In the genomic region with DNA sequence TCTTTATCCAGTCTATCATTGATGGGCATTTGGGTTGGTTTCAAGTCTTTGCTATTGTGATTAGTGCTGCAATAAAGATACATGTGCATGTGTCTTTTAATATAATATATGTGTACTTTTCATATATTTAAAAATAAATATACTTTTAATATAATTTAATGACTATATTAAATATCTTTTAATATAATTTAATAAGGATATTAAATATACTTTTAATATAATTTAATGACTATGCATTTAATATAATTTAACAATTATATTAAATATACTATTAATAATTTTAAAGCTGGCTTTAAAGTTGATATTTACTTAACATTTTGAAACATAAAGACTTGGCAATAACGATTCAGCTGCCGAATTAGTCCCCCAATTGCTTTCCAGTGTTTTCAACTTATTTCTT, we compare ENCODE assay signal across 42 cellular contexts. TPM values are rescaled to one million over a fixed set of nuclear protein-coding genes. Genes with fewer than 3 reads are reported as not detected.
"Had no signal": no experiment of that assay in that cellular context is flagged by ENCODE, and none has a peak within 500 bp of the region (broad histone marks: within the 10 kb centered on the region; RNA-seq: fewer than 3 reads in every experiment).

No MANE protein-coding gene starts in this region.

- H3K4me3 Mint-ChIP-seq: activated naive CD4-positive, alpha-beta T cell treated with anti-CD3 and anti-CD28 coated beads for 36 hours; activated naive CD4-positive, alpha-beta T cell treated with anti-CD3 and anti-CD28 coated beads, Interleukin-2, amount 10 ng/mL, durations not matched to agents 7 days and 5 days; activated naive CD4-positive, alpha-beta T cell treated with anti-CD3 and anti-CD28 coated beads, Interleukin-2, amount 50 U/mL, for 24 hours; activated naive CD8-positive, alpha-beta T cell; activated naive CD8-positive, alpha-beta T cell treated with anti-CD3 and anti-CD28 coated beads for 36 hours; activated naive CD8-positive, alpha-beta T cell treated with anti-CD3 and anti-CD28 coated beads, Interleukin-2, amount 10 ng/mL, durations not matched to agents 7 days and 5 days; activated naive CD8-positive, alpha-beta T cell treated with anti-CD3 and anti-CD28 coated beads, Interleukin-2, amount 50 U/mL, for 24 hours; activated T-cell treated with anti-CD3 and anti-CD28 coated beads, Interleukin-2, amount 50 U/mL, for 24 hours; activated T-cell treated with anti-CD3 and anti-CD28 coated beads, Interleukin-2, amount 50 U/mL, for 4 hours; activated T-cell treated with anti-CD3 and anti-CD28 coated beads, Interleukin-2, amount 50 U/mL, for 72 hours; activated T-helper 17 cell treated with anti-CD3 and anti-CD28 coated beads, Interleukin-2, amount 50 U/mL, for 72 hours; brain; central memory CD8-positive, alpha-beta T cell had no signal

- ATAC-seq: activated naive CD4-positive, alpha-beta T cell treated with anti-CD3 and anti-CD28 coated beads, Interleukin-2, amount 50 U/mL, for 72 hours; activated naive CD8-positive, alpha-beta T cell treated with anti-CD3 and anti-CD28 coated beads, Interleukin-2, amount 50 U/mL, for 24 hours; activated T-cell treated with anti-CD3 and anti-CD28 coated beads, Interleukin-2, amount 50 U/mL, for 4 hours; activated T-cell treated with anti-CD3 and anti-CD28 coated beads, Interleukin-2, amount 50 U/mL, for 72 hours; activated T-helper 17 cell treated with anti-CD3 and anti-CD28 coated beads, Interleukin-2, amount 50 U/mL, for 72 hours; body of pancreas had no signal

- H3K36me3 Mint-ChIP-seq: activated naive CD4-positive, alpha-beta T cell treated with anti-CD3 and anti-CD28 coated beads, Interleukin-2, amount 10 ng/mL, durations not matched to agents 7 days and 5 days; activated naive CD4-positive, alpha-beta T cell treated with anti-CD3 and anti-CD28 coated beads, Interleukin-2, amount 50 U/mL, for 24 hours; activated naive CD4-positive, alpha-beta T cell treated with anti-CD3 and anti-CD28 coated beads, Interleukin-2, amount 50 U/mL, for 72 hours; activated naive CD8-positive, alpha-beta T cell; activated naive CD8-positive, alpha-beta T cell treated with anti-CD3 and anti-CD28 coated beads for 36 hours; activated naive CD8-positive, alpha-beta T cell treated with anti-CD3 and anti-CD28 coated beads, Interleukin-2, amount 10 ng/mL, durations not matched to agents 7 days and 5 days; brain had no signal

- H3K9me3 Mint-ChIP-seq: activated naive CD4-positive, alpha-beta T cell treated with anti-CD3 and anti-CD28 coated beads for 36 hours; activated naive CD4-positive, alpha-beta T cell treated with anti-CD3 and anti-CD28 coated beads, Interleukin-2, amount 10 ng/mL, durations not matched to agents 7 days and 5 days; activated naive CD4-positive, alpha-beta T cell treated with anti-CD3 and anti-CD28 coated beads, Interleukin-2, amount 50 U/mL, for 24 hours; activated naive CD4-positive, alpha-beta T cell treated with anti-CD3 and anti-CD28 coated beads, Interleukin-2, amount 50 U/mL, for 72 hours; activated naive CD8-positive, alpha-beta T cell treated with anti-CD3 and anti-CD28 coated beads for 36 hours; activated naive CD8-positive, alpha-beta T cell treated with anti-CD3 and anti-CD28 coated beads, Interleukin-2, amount 10 ng/mL, durations not matched to agents 7 days and 5 days; activated naive CD8-positive, alpha-beta T cell treated with anti-CD3 and anti-CD28 coated beads, Interleukin-2, amount 50 U/mL, for 24 hours; activated T-cell treated with anti-CD3 and anti-CD28 coated beads, Interleukin-2, amount 50 U/mL, for 24 hours; activated T-cell treated with anti-CD3 and anti-CD28 coated beads, Interleukin-2, amount 50 U/mL, for 4 hours; activated T-cell treated with anti-CD3 and anti-CD28 coated beads, Interleukin-2, amount 50 U/mL, for 72 hours; activated T-helper 17 cell treated with anti-CD3 and anti-CD28 coated beads, Interleukin-2, amount 50 U/mL, for 72 hours; activated T-helper 2 cell treated with anti-CD3 and anti-CD28 coated beads, Interferon-gamma antibody, Interleukin-2, Interleukin-4, amounts not matched to agents 10 μg/mL and 5 μg/mL and 100 μg/mL, durations not matched to agents 14 hours and 24 hours and 36 hours; central memory CD8-positive, alpha-beta T cell had no signal

- H3K27ac Mint-ChIP-seq: activated naive CD4-positive, alpha-beta T cell treated with anti-CD3 and anti-CD28 coated beads for 36 hours; activated naive CD4-positive, alpha-beta T cell treated with anti-CD3 and anti-CD28 coated beads, Interleukin-2, amount 10 ng/mL, durations not matched to agents 7 days and 5 days; activated naive CD4-positive, alpha-beta T cell treated with anti-CD3 and anti-CD28 coated beads, Interleukin-2, amount 50 U/mL, for 24 hours; activated naive CD4-positive, alpha-beta T cell treated with anti-CD3 and anti-CD28 coated beads, Interleukin-2, amount 50 U/mL, for 72 hours; activated naive CD8-positive, alpha-beta T cell; activated naive CD8-positive, alpha-beta T cell treated with anti-CD3 and anti-CD28 coated beads for 36 hours; activated naive CD8-positive, alpha-beta T cell treated with anti-CD3 and anti-CD28 coated beads, Interleukin-2, amount 10 ng/mL, durations not matched to agents 7 days and 5 days; activated naive CD8-positive, alpha-beta T cell treated with anti-CD3 and anti-CD28 coated beads, Interleukin-2, amount 50 U/mL, for 24 hours; activated T-cell treated with anti-CD3 and anti-CD28 coated beads, Interleukin-2, amount 50 U/mL, for 24 hours; activated T-cell treated with anti-CD3 and anti-CD28 coated beads, Interleukin-2, amount 50 U/mL, for 72 hours; activated T-helper 17 cell treated with anti-CD3 and anti-CD28 coated beads, Interleukin-2, amount 50 U/mL, for 72 hours; activated T-helper 2 cell treated with anti-CD3 and anti-CD28 coated beads, Interferon-gamma antibody, Interleukin-2, Interleukin-4, amounts not matched to agents 10 μg/mL and 5 μg/mL and 100 μg/mL, durations not matched to agents 14 hours and 24 hours and 36 hours had no signal

- DNase-seq: activated effector memory CD4-positive, alpha-beta T cell treated with anti-CD3 and anti-CD28 coated beads, Interleukin-2, amount 50 U/mL, for 16 hours; activated effector memory CD4-positive, alpha-beta T cell treated with Interleukin-2 at 50 U/mL for 16 hours; activated gamma-delta T cell; activated gamma-delta T cell treated with Interleukin-2 at 50 U/mL for 16 hours; activated naive CD4-positive, alpha-beta T cell; activated naive CD4-positive, alpha-beta T cell treated with anti-CD3 and anti-CD28 coated beads for 36 hours; activated naive CD4-positive, alpha-beta T cell treated with anti-CD3 and anti-CD28 coated beads, Interleukin-2, amount 10 ng/mL, durations not matched to agents 7 days and 5 days; activated naive CD4-positive, alpha-beta T cell treated with anti-CD3 and anti-CD28 coated beads, Interleukin-2, amount 50 U/mL, for 16 hours; activated naive CD4-positive, alpha-beta T cell treated with Interleukin-2 at 50 U/mL for 16 hours; activated naive CD8-positive, alpha-beta T cell treated with anti-CD3 and anti-CD28 coated beads for 36 hours; activated naive CD8-positive, alpha-beta T cell treated with anti-CD3 and anti-CD28 coated beads, Interleukin-2, amount 10 ng/mL, durations not matched to agents 7 days and 5 days; activated naive CD8-positive, alpha-beta T cell treated with anti-CD3 and anti-CD28 coated beads, Interleukin-2, amount 50 U/mL, for 24 hours; activated T-cell treated with anti-CD3 and anti-CD28 coated beads, Interleukin-2, amount 50 U/mL, for 1 hour; activated T-cell treated with anti-CD3 and anti-CD28 coated beads, Interleukin-2, amount 50 U/mL, for 24 hours; activated T-cell treated with anti-CD3 and anti-CD28 coated beads, Interleukin-2, amount 50 U/mL, for 4 hours; activated T-cell treated with anti-CD3 and anti-CD28 coated beads, Interleukin-2, amount 50 U/mL, for 48 hours; activated T-cell treated with anti-CD3 and anti-CD28 coated beads, Interleukin-2, amount 50 U/mL, for 72 hours; adrenal gland; amniotic stem cell; amygdala; anterior cingulate cortex; aorta; body of pancreas; brain microvascular endothelial cell; caudate nucleus; central memory CD4-positive, alpha-beta T cell; cerebellar nuclear complex had no signal

- H3K4me1 Mint-ChIP-seq: activated naive CD4-positive, alpha-beta T cell treated with anti-CD3 and anti-CD28 coated beads, Interleukin-2, amount 10 ng/mL, durations not matched to agents 7 days and 5 days; activated naive CD4-positive, alpha-beta T cell treated with anti-CD3 and anti-CD28 coated beads, Interleukin-2, amount 50 U/mL, for 24 hours; activated naive CD8-positive, alpha-beta T cell treated with anti-CD3 and anti-CD28 coated beads for 36 hours; activated naive CD8-positive, alpha-beta T cell treated with anti-CD3 and anti-CD28 coated beads, Interleukin-2, amount 10 ng/mL, durations not matched to agents 7 days and 5 days; activated T-helper 17 cell treated with anti-CD3 and anti-CD28 coated beads, Interleukin-2, amount 50 U/mL, for 72 hours; brain had no signal

RNA-seq across cellular contexts. Expression of a gene that starts 1.2 kb away (rescaled TPM):
- total RNA-seq: activated naive CD4-positive, alpha-beta T cell treated with anti-CD3 and anti-CD28 coated beads for 36 hours; activated naive CD4-positive, alpha-beta T cell treated with anti-CD3 and anti-CD28 coated beads, Interleukin-2, amount 50 U/mL, for 72 hours; activated naive CD8-positive, alpha-beta T cell treated with anti-CD3 and anti-CD28 coated beads for 36 hours; activated naive CD8-positive, alpha-beta T cell treated with anti-CD3 and anti-CD28 coated beads, Interleukin-2, amount 10 ng/mL, durations not matched to agents 7 days and 5 days; activated T-cell treated with anti-CD3 and anti-CD28 coated beads, Interleukin-2, amount 50 U/mL, for 4 hours; activated T-cell treated with anti-CD3 and anti-CD28 coated beads, Interleukin-2, amount 50 U/mL, for 72 hours; activated T-helper 17 cell treated with anti-CD3 and anti-CD28 coated beads, Interleukin-2, amount 50 U/mL, for 72 hours; activated T-helper 2 cell treated with anti-CD3 and anti-CD28 coated beads, Interferon-gamma antibody, Interleukin-2, Interleukin-4, amounts not matched to agents 10 μg/mL and 5 μg/mL and 100 μg/mL, durations not matched to agents 14 hours and 24 hours and 36 hours; astrocyte; bronchial epithelial cell; cardiac muscle cell; cardiac septum; cerebellum; chondrocyte had no signal

RNA-seq across cellular contexts. Expression of a gene that starts 15.2 kb away (rescaled TPM):
- total RNA-seq: activated naive CD4-positive, alpha-beta T cell treated with anti-CD3 and anti-CD28 coated beads for 36 hours; activated naive CD4-positive, alpha-beta T cell treated with anti-CD3 and anti-CD28 coated beads, Interleukin-2, amount 50 U/mL, for 72 hours; activated naive CD8-positive, alpha-beta T cell treated with anti-CD3 and anti-CD28 coated beads for 36 hours; activated naive CD8-positive, alpha-beta T cell treated with anti-CD3 and anti-CD28 coated beads, Interleukin-2, amount 10 ng/mL, durations not matched to agents 7 days and 5 days; activated T-cell treated with anti-CD3 and anti-CD28 coated beads, Interleukin-2, amount 50 U/mL, for 4 hours; activated T-cell treated with anti-CD3 and anti-CD28 coated beads, Interleukin-2, amount 50 U/mL, for 72 hours; activated T-helper 17 cell treated with anti-CD3 and anti-CD28 coated beads, Interleukin-2, amount 50 U/mL, for 72 hours; activated T-helper 2 cell treated with anti-CD3 and anti-CD28 coated beads, Interferon-gamma antibody, Interleukin-2, Interleukin-4, amounts not matched to agents 10 μg/mL and 5 μg/mL and 100 μg/mL, durations not matched to agents 14 hours and 24 hours and 36 hours; aorta; ascending aorta; astrocyte; breast epithelium; bronchial epithelial cell; cardiac muscle cell; cardiac septum; cerebellum; chondrocyte had no signal

RNA-seq across cellular contexts. Expression of a gene that starts 30.0 kb away (rescaled TPM):
- total RNA-seq: activated naive CD4-positive, alpha-beta T cell treated with anti-CD3 and anti-CD28 coated beads for 36 hours; activated naive CD4-positive, alpha-beta T cell treated with anti-CD3 and anti-CD28 coated beads, Interleukin-2, amount 50 U/mL, for 72 hours; activated naive CD8-positive, alpha-beta T cell treated with anti-CD3 and anti-CD28 coated beads for 36 hours; activated naive CD8-positive, alpha-beta T cell treated with anti-CD3 and anti-CD28 coated beads, Interleukin-2, amount 10 ng/mL, durations not matched to agents 7 days and 5 days; activated T-cell treated with anti-CD3 and anti-CD28 coated beads, Interleukin-2, amount 50 U/mL, for 4 hours; activated T-cell treated with anti-CD3 and anti-CD28 coated beads, Interleukin-2, amount 50 U/mL, for 72 hours; activated T-helper 17 cell treated with anti-CD3 and anti-CD28 coated beads, Interleukin-2, amount 50 U/mL, for 72 hours; activated T-helper 2 cell treated with anti-CD3 and anti-CD28 coated beads, Interferon-gamma antibody, Interleukin-2, Interleukin-4, amounts not matched to agents 10 μg/mL and 5 μg/mL and 100 μg/mL, durations not matched to agents 14 hours and 24 hours and 36 hours; astrocyte; bronchial epithelial cell; cardiac muscle cell; chondrocyte had no signal

RNA-seq across cellular contexts. Expression of a gene that starts 35.3 kb away (rescaled TPM):
- total RNA-seq: activated naive CD4-positive, alpha-beta T cell treated with anti-CD3 and anti-CD28 coated beads for 36 hours; activated naive CD4-positive, alpha-beta T cell treated with anti-CD3 and anti-CD28 coated beads, Interleukin-2, amount 50 U/mL, for 72 hours; activated naive CD8-positive, alpha-beta T cell treated with anti-CD3 and anti-CD28 coated beads for 36 hours; activated naive CD8-positive, alpha-beta T cell treated with anti-CD3 and anti-CD28 coated beads, Interleukin-2, amount 10 ng/mL, durations not matched to agents 7 days and 5 days; activated T-cell treated with anti-CD3 and anti-CD28 coated beads, Interleukin-2, amount 50 U/mL, for 4 hours; activated T-cell treated with anti-CD3 and anti-CD28 coated beads, Interleukin-2, amount 50 U/mL, for 72 hours; activated T-helper 17 cell treated with anti-CD3 and anti-CD28 coated beads, Interleukin-2, amount 50 U/mL, for 72 hours; activated T-helper 2 cell treated with anti-CD3 and anti-CD28 coated beads, Interferon-gamma antibody, Interleukin-2, Interleukin-4, amounts not matched to agents 10 μg/mL and 5 μg/mL and 100 μg/mL, durations not matched to agents 14 hours and 24 hours and 36 hours; ascending aorta; astrocyte; bronchial epithelial cell; cardiac muscle cell; cardiac septum; cerebellum; chondrocyte had no signal

RNA-seq across cellular contexts. Expression of a gene that starts 47.5 kb away (rescaled TPM):
- total RNA-seq: activated naive CD4-positive, alpha-beta T cell treated with anti-CD3 and anti-CD28 coated beads for 36 hours; activated naive CD8-positive, alpha-beta T cell treated with anti-CD3 and anti-CD28 coated beads for 36 hours; activated naive CD8-positive, alpha-beta T cell treated with anti-CD3 and anti-CD28 coated beads, Interleukin-2, amount 10 ng/mL, durations not matched to agents 7 days and 5 days; activated T-cell treated with anti-CD3 and anti-CD28 coated beads, Interleukin-2, amount 50 U/mL, for 4 hours; activated T-helper 17 cell treated with anti-CD3 and anti-CD28 coated beads, Interleukin-2, amount 50 U/mL, for 72 hours; activated T-helper 2 cell treated with anti-CD3 and anti-CD28 coated beads, Interferon-gamma antibody, Interleukin-2, Interleukin-4, amounts not matched to agents 10 μg/mL and 5 μg/mL and 100 μg/mL, durations not matched to agents 14 hours and 24 hours and 36 hours; ascending aorta; astrocyte; body of pancreas; cardiac muscle cell; cerebellum; chondrocyte had no signal
